ENCODE assay signal across 8 cellular contexts in the genomic region with DNA sequence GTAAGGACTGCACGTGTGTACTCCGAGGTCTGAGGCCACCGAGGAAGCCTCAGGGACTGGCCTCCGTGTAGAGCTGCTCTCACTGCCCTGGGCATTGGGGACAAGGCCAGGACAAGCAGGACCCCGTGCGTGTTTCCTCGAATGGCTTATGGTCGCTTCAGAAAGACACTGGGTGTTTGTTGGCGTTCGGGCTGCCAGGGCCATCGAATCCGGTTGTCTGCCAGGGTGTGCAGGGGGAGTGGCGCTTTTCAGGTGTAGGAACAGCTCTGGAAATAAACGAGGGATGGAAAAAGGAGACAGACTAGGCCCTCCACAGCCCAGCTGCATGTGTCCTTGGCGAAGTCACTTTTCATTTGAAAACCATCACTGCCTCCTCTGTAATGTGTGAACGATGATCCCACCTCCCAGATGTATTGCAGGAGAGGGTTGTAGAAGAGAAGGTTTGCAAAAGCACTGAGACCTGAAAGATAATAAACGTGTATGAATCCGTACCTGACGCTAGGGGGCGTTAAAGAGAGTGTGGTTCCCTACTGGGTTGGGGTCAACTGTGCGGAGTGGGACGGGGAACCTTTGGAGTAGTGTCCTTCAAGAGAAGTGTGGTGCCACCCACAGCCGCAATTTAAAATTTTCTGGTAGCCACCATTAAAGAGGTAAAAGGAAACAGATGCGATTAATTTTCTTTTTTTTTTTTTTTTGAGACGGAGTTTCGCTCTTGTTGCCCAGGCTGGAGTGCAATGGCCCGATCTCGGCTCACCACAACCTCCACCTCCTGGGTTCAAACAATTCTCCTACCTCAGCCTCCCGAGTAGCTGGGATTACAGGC. TPM values are rescaled to one million over a fixed set of nuclear protein-coding genes. Genes with fewer than 3 reads are reported as not detected.
DNase-seq lines count a peak whose midpoint lies in the region; ATAC-seq and TF ChIP-seq lines count a peak whose summit lies in the region.

No MANE protein-coding gene starts in this region.

- H3K9me3 ChIP-seq in BE2C: no peaks in the 10 kb centered on the region

- peaks cover 3% of the 10 kb centered on the region; the same call in 1 of the 2 replicates for H3K4me1 ChIP-seq in BE2C

- ATAC-seq in natural killer cell treated with Interleukin-12 subunit alpha and Interleukin-12 subunit beta and Interleukin-15 and Interleukin-18, amount 100 ng/mL, for 72 hours: peak in 1 of 2 donors; percentile 35
- no peak for ATAC-seq in HG03442 (IDR thresholded peaks at IDR 0.05; ENCODE audit: unreplicated experiment)

- no peaks in the 10 kb centered on the region for H3K9me3 Mint-ChIP-seq in natural killer cell treated with Interleukin-12 subunit alpha and Interleukin-12 subunit beta and Interleukin-15 and Interleukin-18, amount 100 ng/mL, for 72 hours

- peak overlapping the region; percentile 73 to 95 for H3K27ac Mint-ChIP-seq in natural killer cell treated with Interleukin-12 subunit alpha and Interleukin-12 subunit beta and Interleukin-15 and Interleukin-18, amount 100 ng/mL, for 72 hours

- peak overlapping the region; percentile 70 for H3K4me3 Mint-ChIP-seq in natural killer cell treated with Interleukin-12 subunit alpha and Interleukin-12 subunit beta and Interleukin-15 and Interleukin-18, amount 100 ng/mL, for 72 hours

- H3K36me3 Mint-ChIP-seq in natural killer cell treated with Interleukin-12 subunit alpha and Interleukin-12 subunit beta and Interleukin-15 and Interleukin-18, amount 100 ng/mL, for 72 hours: no peaks in the 10 kb centered on the region

- DNase-seq in BE2C (peak; percentile 46), GM20000 (ENCODE audit: low spot score) (peak; percentile 70), SHP77 treated with DMSO at 0.1 percent for 48 hours (lab: John Stamatoyannopoulos, UW) (peak; percentile 24), cardiac fibroblast (ENCODE audit: low read depth in 2 of 2) (peak; percentile 33 to 37), NCI-H510A treated with DMSO at 0.1 percent for 48 hours (lab: John Stamatoyannopoulos, UW) (no peak), middle frontal gyrus (ENCODE audit: extremely low spot score, low spot score) (no peak)
- DNase-seq in natural killer cell treated with Interleukin-12 subunit alpha and Interleukin-12 subunit beta and Interleukin-15 and Interleukin-18, amount 100 ng/mL, for 72 hours (ENCODE audit: low spot score): peak; percentile 77

- H3K36me3 ChIP-seq in BE2C: no peaks in the 10 kb centered on the region

- H3K4me3 ChIP-seq in BE2C (ENCODE audit: low read depth, low read length): no peak overlapping the region
- no peak overlapping the region for H3K4me3 ChIP-seq in cardiac fibroblast (replicated peaks in 1 of 2; ENCODE audit: low read depth in 2 of 2, low read length in 2 of 2)

- no peaks in the 10 kb centered on the region for H3K27me3 Mint-ChIP-seq in natural killer cell treated with Interleukin-12 subunit alpha and Interleukin-12 subunit beta and Interleukin-15 and Interleukin-18, amount 100 ng/mL, for 72 hours

- H3K4me1 Mint-ChIP-seq in natural killer cell treated with Interleukin-12 subunit alpha and Interleukin-12 subunit beta and Interleukin-15 and Interleukin-18, amount 100 ng/mL, for 72 hours (ENCODE audit: low read depth in 2 of 2): peaks cover 35 to 36% of the 10 kb centered on the region in 2 donors

- no peaks in the 10 kb centered on the region for H3K27me3 ChIP-seq in BE2C

- TF ChIP-seq CTCF in BE2C (IDR thresholded peaks at IDR 0.05; ENCODE audit: low read depth, low read length) (peak; percentile 75), GM20000 (IDR thresholded peaks at IDR 0.05; ENCODE audit: extremely low read depth, missing control alignments) (peak; percentile 74), cardiac fibroblast (IDR thresholded peaks at IDR 0.05; ENCODE audit: low read depth, low read length) (peak; percentile 47)

RNA-seq across cellular contexts. Expression of a gene that starts 2.1 kb away (rescaled TPM):
- not detected for polyA plus RNA-seq in BE2C (2012; ENCODE audit: insufficient read depth, insufficient read length, low read depth)
- total RNA-seq in natural killer cell treated with Interleukin-12 subunit alpha and Interleukin-12 subunit beta and Interleukin-15 and Interleukin-18, amount 100 ng/mL, for 72 hours: under 1 TPM in 1 of 2 donors, not detected in 1; 0.22 TPM

RNA-seq across cellular contexts. Expression of a gene that starts 11.2 kb away (rescaled TPM):
- polyA plus RNA-seq in BE2C (2012; ENCODE audit: insufficient read depth, insufficient read length, low read depth): 44.6 TPM
- total RNA-seq in natural killer cell treated with Interleukin-12 subunit alpha and Interleukin-12 subunit beta and Interleukin-15 and Interleukin-18, amount 100 ng/mL, for 72 hours: not detected

RNA-seq across cellular contexts. Expression of a gene that starts 33.6 kb away (rescaled TPM):
- polyA plus RNA-seq in BE2C (2012; ENCODE audit: insufficient read depth, insufficient read length, low read depth): 30.1 TPM
- total RNA-seq in natural killer cell treated with Interleukin-12 subunit alpha and Interleukin-12 subunit beta and Interleukin-15 and Interleukin-18, amount 100 ng/mL, for 72 hours: 10 to 100 TPM in 1 of 2 donors, 1 to 10 TPM in 1; 8.5 to 11.6 TPM

RNA-seq across cellular contexts. Expression of a gene that starts 35.8 kb away (rescaled TPM):
- polyA plus RNA-seq in BE2C (2012; ENCODE audit: insufficient read depth, insufficient read length, low read depth): 0.94 TPM
- 1,000 to 10,000 TPM in 1 of 2 donors, 100 to 1,000 TPM in 1; 678 to 1,235 TPM for total RNA-seq in natural killer cell treated with Interleukin-12 subunit alpha and Interleukin-12 subunit beta and Interleukin-15 and Interleukin-18, amount 100 ng/mL, for 72 hours

RNA-seq across cellular contexts. Expression of a gene that starts 54.9 kb away (rescaled TPM):
- 0.52 TPM for polyA plus RNA-seq in BE2C (2012; ENCODE audit: insufficient read depth, insufficient read length, low read depth)
- total RNA-seq in natural killer cell treated with Interleukin-12 subunit alpha and Interleukin-12 subunit beta and Interleukin-15 and Interleukin-18, amount 100 ng/mL, for 72 hours: 10 to 100 TPM; 54.3 to 66.6 TPM

Comparison
In these comparisons a context has a peak if more than half of its experiments do, and no peak if none do; other contexts are left out.
1. DNase-seq: peak in BE2C (single experiment), GM20000 (single experiment), SHP77 treated with DMSO at 0.1 percent for 48 hours (single experiment), cardiac fibroblast (2 of 2) and natural killer cell treated with Interleukin-12 subunit alpha and Interleukin-12 subunit beta and Interleukin-15 and Interleukin-18, amount 100 ng/mL, for 72 hours (single experiment); none in NCI-H510A treated with DMSO at 0.1 percent for 48 hours (single experiment) and middle frontal gyrus (single experiment).
2. Peak in every context shown above with its lines, with median percentiles within 50 percentile points of each other: CTCF ChIP-seq.